8 cellular contexts compared by ENCODE assay signal in the genomic region with DNA sequence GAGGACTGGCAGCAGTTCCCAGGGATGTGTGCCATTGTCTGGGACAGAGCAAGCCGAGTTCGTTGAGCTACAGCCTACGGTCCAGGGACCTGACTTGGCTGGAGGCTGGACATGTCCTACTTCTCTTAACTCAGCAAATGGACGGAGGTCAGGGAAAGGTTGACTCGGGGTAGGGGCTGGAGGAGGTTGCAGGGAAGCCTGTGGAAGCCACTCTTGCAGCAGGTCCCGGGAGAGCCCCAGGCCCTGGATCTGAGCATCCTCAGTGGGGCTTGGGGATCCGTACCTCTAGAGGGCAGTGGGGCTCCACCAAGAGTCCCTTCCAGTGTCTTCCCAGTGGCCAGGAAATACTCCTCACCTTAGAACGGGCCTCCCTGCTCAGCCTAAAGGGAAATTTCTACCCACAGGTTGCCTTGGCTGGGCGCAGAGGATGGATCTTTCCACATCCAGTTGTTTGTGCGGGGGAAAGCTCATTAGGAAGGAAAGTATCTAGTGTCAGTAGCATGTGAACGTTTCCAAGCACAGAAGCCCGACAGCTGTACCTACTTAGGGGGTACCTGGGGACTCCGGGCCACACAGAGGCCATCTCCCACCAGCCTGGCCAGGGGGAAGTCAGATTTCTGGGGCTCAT.
DNase-seq lines count a peak whose midpoint lies in the region; ATAC-seq, FAIRE-seq and TF ChIP-seq lines count a peak whose summit lies in the region.

No MANE protein-coding gene starts in this region.

- no peak for FAIRE-seq in pancreas (lab: Jason Lieb, UNC)

- H3K27ac ChIP-seq in DOHH2 (ENCODE audit: low read depth, low read length) (no peak overlapping the region), HL-60 (replicated peaks) (no peak overlapping the region), foreskin keratinocyte (no peak overlapping the region), pancreas (no peak overlapping the region), tibial nerve (peak overlapping the region in 1 of 4 donors; percentile 25)

- H3K9me3 ChIP-seq in DOHH2 (ENCODE audit: control insufficient read depth, insufficient read depth, low read length): no peaks in the 10 kb centered on the region
- no peaks in the 10 kb centered on the region for H3K9me3 ChIP-seq in pancreas
- no peaks in the 10 kb centered on the region for H3K9me3 ChIP-seq in tibial nerve

- H3K4me1 ChIP-seq in DOHH2 (ENCODE audit: control insufficient read depth, low read length) (peaks cover 6% of the 10 kb centered on the region), foreskin keratinocyte (no peaks in the 10 kb centered on the region), pancreas (peaks cover 0 to 8% (median 0%) of the 10 kb centered on the region in 3 donors), tibial nerve (peaks cover 0 to 25% (median 0%) of the 10 kb centered on the region in 4 donors)

- H3F3A ChIP-seq in DOHH2 (ENCODE audit: control insufficient read depth, insufficient read depth): no peaks in the 10 kb centered on the region

- H3K4me3 ChIP-seq in DOHH2 (ENCODE audit: low read length) (no peak overlapping the region), HL-60 (replicated peaks; ENCODE audit: insufficient read depth, low read length) (no peak overlapping the region), pancreas (no peak overlapping the region), tibial nerve (no peak overlapping the region)

- no peaks in the 10 kb centered on the region for H3K79me2 ChIP-seq in DOHH2 (ENCODE audit: control insufficient read depth, low read length)

- no peaks in the 10 kb centered on the region for H3K36me3 ChIP-seq in DOHH2 (ENCODE audit: control insufficient read depth, low read length)
- H3K36me3 ChIP-seq in pancreas: no peaks in the 10 kb centered on the region
- no peaks in the 10 kb centered on the region for H3K36me3 ChIP-seq in tibial nerve

- H4K20me1 ChIP-seq in DOHH2 (ENCODE audit: control insufficient read depth, insufficient read depth, low read depth, low read length): no peaks in the 10 kb centered on the region

- no peak for TF ChIP-seq EP300 in tibial nerve (IDR thresholded peaks at IDR 0.05)

- TF ChIP-seq POLR2A in tibial nerve (IDR thresholded peaks at IDR 0.05): no peak

- 0 out of 2 replicates have a peak, but pooled peaks cover 5% of the 10 kb centered on the region for H3K27me3 ChIP-seq in DOHH2 (ENCODE audit: control insufficient read depth, low read length)
- no peaks in the 10 kb centered on the region for H3K27me3 ChIP-seq in HL-60 (ENCODE audit: insufficient read depth, poor library complexity, severe bottlenecking)
- peaks cover 18% of the 10 kb centered on the region for H3K27me3 ChIP-seq in foreskin keratinocyte
- H3K27me3 ChIP-seq in pancreas: no peaks in the 10 kb centered on the region
- H3K27me3 ChIP-seq in tibial nerve: no peaks in the 10 kb centered on the region

- H3K9me2 ChIP-seq in DOHH2 (replicated peaks; ENCODE audit: control insufficient read depth, low read length): no peaks in the 10 kb centered on the region

- TF ChIP-seq CTCF in DOHH2 (IDR thresholded peaks at IDR 0.05; ENCODE audit: low read depth, low read length, poor library complexity, severe bottlenecking) (peak; percentile 89), HL-60 (IDR thresholded peaks at IDR 0.05; ENCODE audit: insufficient read depth, low read length) (peak; percentile 61), foreskin keratinocyte (conservative IDR thresholded peaks at IDR 0.05) (peak; percentile 92), pancreas (IDR thresholded peaks at IDR 0.05) (peak; percentile 26 to 83 (median 80)), tibial nerve (IDR thresholded peaks at IDR 0.05) (peak; percentile 78 to 89 (median 82))

- ATAC-seq in foreskin keratinocyte (peak; percentile 85), pancreas (peak; percentile 92 to 97 (median 96)), HG02759 (IDR thresholded peaks at IDR 0.05; ENCODE audit: unreplicated experiment) (no peak)

- intact Hi-C loops in pancreas (cut with DNase I): loop anchor here (5.0 to 10.0 kb wide), 3 partner anchors 223 to 253 kb away; no protein-coding TSS in a partner anchor

- H3K4me2 ChIP-seq in DOHH2 (ENCODE audit: low read length): no peak overlapping the region

- DNase-seq in HL-60 (ENCODE audit: low read depth in 1 of 2, low spot score in 1 of 2) (peak; percentile 21 to 53), RKO (ENCODE audit: low spot score) (peak; percentile 61), foreskin keratinocyte (no peak), pancreas (peak; percentile 61 to 86 (median 71)), tibial nerve (ENCODE audit: low spot score in 2 of 2) (peak; percentile 26 to 72)
- peak; percentile 43 for DNase-seq in activated effector memory CD4-positive, alpha-beta T cell treated with Interleukin-2 at 50 U/mL for 16 hours

- WGBS in pancreas, 2 donors: 42% methylated on average over 13 of the region's 13 CpGs
- 39 to 42% methylated on average over 13 of the region's 13 CpGs for WGBS in tibial nerve, 2 donors

Comparison
In these comparisons a context has a peak if more than half of its experiments do, and no peak if none do; other contexts are left out.
1. DNase-seq: peak in HL-60 (2 of 2), RKO (single experiment), activated effector memory CD4-positive, alpha-beta T cell treated with Interleukin-2 at 50 U/mL for 16 hours (single experiment), pancreas (6 of 6) and tibial nerve (2 of 2); none in foreskin keratinocyte (0 of 2).
2. Peak in every context shown above with its lines, with median percentiles within 50 percentile points of each other: CTCF ChIP-seq.